ENCODE assay signal across 13 cellular contexts in genomic region chr10:90969947-90970673, GRCh38. TPM values are rescaled to one million over a fixed set of nuclear protein-coding genes. Genes with fewer than 3 reads are reported as not detected.
A peak's percentile ranks its signal among the peaks of the same experiment; 100 is the strongest.
DNase-seq lines count a peak whose midpoint lies in the region; ATAC-seq and TF ChIP-seq lines count a peak whose summit lies in the region.
"Had no signal": no experiment of that assay in that cellular context is flagged by ENCODE, and none has a peak within 500 bp of the region (broad histone marks: within the 10 kb centered on the region; RNA-seq: fewer than 3 reads in every experiment).

No MANE protein-coding gene starts in this region.

- no peak for ATAC-seq in HG03045 (IDR thresholded peaks at IDR 0.05; ENCODE audit: unreplicated experiment)

- peak; percentile 74 for DNase-seq in GM03348 (ENCODE audit: low spot score)
- peak; percentile 21 for DNase-seq in RWPE1 (ENCODE audit: low spot score)
- peak; percentile 68 for DNase-seq in fibroblast of the aortic adventitia (ENCODE audit: low read depth)
- peak; percentile 81 for DNase-seq in skeletal muscle cell (ENCODE audit: low read depth)
- no peak for DNase-seq in amniotic stem cell (lab: John Stamatoyannopoulos, UW)
- no peak for DNase-seq in globus pallidus (ENCODE audit: low spot score)
- DNase-seq in NCI-H1436 treated with DMSO at 0.1 percent for 48 hours (lab: John Stamatoyannopoulos, UW), result no peak
- DNase-seq: cortex of kidney, DMS79 treated with DMSO at 0.1 percent for 48 hours, NCI-H1105 had no signal

- POLR2A ChIA-PET in RWPE1 (lab: Yijun Ruan, JAX; ENCODE audit: low non-redundant PET), result no interaction called here

- H3K4me3 ChIP-seq in fibroblast of the aortic adventitia (ENCODE audit: low read depth, low read length) (no peak overlapping the region), skeletal muscle cell (ENCODE audit: low read depth, low read length) (no peak overlapping the region)

- H3K27ac ChIP-seq in RWPE1, result no peak overlapping the region
- H3K27ac ChIP-seq: neutrophil had no signal

- CTCF ChIA-PET in RWPE1 (lab: Yijun Ruan, JAX), result interaction anchor here (0.6 to 1.5 kb wide), 3 partner anchors 36 to 59 kb away, joined by 3 to 4 read pairs (median 4); no protein-coding TSS in a partner anchor

- TF ChIP-seq CTCF in RWPE1 (conservative IDR thresholded peaks at IDR 0.05; ENCODE audit: low read depth) (no peak), fibroblast of the aortic adventitia (IDR thresholded peaks at IDR 0.05; ENCODE audit: insufficient read depth, low read length) (no peak)

RNA-seq across cellular contexts. Expression of gene ANKRD1, which starts 49.2 kb away (rescaled TPM):
- total RNA-seq in fibroblast of the aortic adventitia (ENCODE audit: low replicate concordance), result 1.4 and 4.9 TPM in 2 replicates
- total RNA-seq: temporal lobe had no signal

Comparison
In these comparisons a context has a peak if more than half of its experiments do, and no peak if none do; other contexts are left out.
1. DNase-seq: peak in GM03348 (single experiment), RWPE1 (single experiment), fibroblast of the aortic adventitia (single experiment) and skeletal muscle cell (single experiment); none in amniotic stem cell (single experiment), globus pallidus (single experiment) and NCI-H1436 treated with DMSO at 0.1 percent for 48 hours (single experiment).